Comparison of ENCODE assay signal across 1 cellular context in the genomic region with DNA sequence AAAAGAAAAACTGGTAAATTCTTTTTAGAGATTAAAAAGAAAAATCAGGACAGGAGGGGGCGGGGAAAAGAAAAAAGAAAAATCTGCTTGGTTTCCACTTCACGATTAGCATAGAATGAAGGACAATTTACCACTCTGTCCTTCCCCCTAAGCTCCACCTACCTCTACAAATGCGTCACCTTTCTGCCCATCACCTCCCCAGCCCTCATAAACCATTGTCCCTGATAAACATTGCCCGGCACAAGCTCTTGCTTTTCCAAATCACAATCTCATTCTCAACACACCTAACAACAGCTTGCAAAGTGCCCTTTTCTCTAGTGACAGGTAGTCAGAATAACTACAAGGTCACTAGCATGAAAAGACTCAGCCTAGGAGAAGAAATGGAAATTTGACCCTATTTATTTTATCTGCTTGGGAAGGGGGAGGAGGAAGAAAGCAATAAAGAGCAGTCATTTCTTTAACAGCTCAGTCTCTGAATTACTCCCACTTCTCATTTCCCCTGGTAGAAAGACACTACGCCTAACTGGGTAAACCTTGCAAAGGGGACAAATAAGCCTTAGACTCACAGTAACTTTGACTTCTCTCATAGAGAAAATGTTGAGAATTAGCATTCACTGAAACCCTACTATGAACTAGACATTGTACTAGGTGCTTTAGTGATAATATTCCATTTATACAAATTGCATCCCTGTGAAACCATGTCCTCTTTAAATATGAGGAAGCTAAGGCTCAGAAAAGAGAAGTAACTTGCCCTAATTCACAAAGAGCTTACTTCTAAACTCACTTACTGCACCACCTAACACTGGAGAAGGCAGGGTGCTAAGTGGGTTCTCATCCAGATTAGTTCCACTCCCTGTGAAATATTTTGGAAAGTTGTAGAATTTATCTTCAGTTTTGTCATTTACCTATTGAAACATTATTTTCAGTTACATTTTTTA.
TF ChIP-seq lines count a peak whose summit lies in the region.

No MANE protein-coding gene starts in this region.

TF ChIP-seq in GM23338, 12 proteins besides CTCF, POLR2A, EP300 and RAD21 (continued from another document):
- TF ChIP-seq JUNB (IDR thresholded peaks at IDR 0.05; ENCODE audit: unreplicated experiment) (no peak), EZH2 (IDR thresholded peaks at IDR 0.05; ENCODE audit: low read depth, unreplicated experiment) (no peak)
